In genomic region chr5:179678238-179679013, GRCh38 we compare ENCODE assay signal across 1 cellular context.
TF ChIP-seq lines count a peak whose summit lies in the region.

No MANE protein-coding gene starts in this region.

TF ChIP-seq in HepG2, 621 proteins besides CTCF, POLR2A, EP300 and RAD21 (continued from another document and continues in another):
- TF ChIP-seq ZNF768 (CRISPR knock-in tag; IDR thresholded peaks at IDR 0.05), result peak; percentile 78
- TF ChIP-seq CENPX (CRISPR knock-in tag; IDR thresholded peaks at IDR 0.05), result no peak
- peak; percentile 43; the same call in 1 of the 2 replicates for TF ChIP-seq ZNF333 (CRISPR knock-in tag; IDR thresholded peaks at IDR 0.05; ENCODE audit: borderline replicate concordance)
- TF ChIP-seq THAP7 (CRISPR knock-in tag; IDR thresholded peaks at IDR 0.05), result no peak; the same call in 1 of the 2 replicates
- peak; percentile 91 for TF ChIP-seq BRD4 (CRISPR knock-in tag; IDR thresholded peaks at IDR 0.05)
- TF ChIP-seq KLF13 (CRISPR knock-in tag; IDR thresholded peaks at IDR 0.05), result no peak
- no peak for TF ChIP-seq CAMTA2 (CRISPR knock-in tag; IDR thresholded peaks at IDR 0.05; ENCODE audit: borderline replicate concordance)
- no peak for TF ChIP-seq ZNF746 (CRISPR knock-in tag; IDR thresholded peaks at IDR 0.05)
- no peak for TF ChIP-seq TRIM22 (IDR thresholded peaks at IDR 0.05)
- TF ChIP-seq ZHX1 (CRISPR knock-in tag; IDR thresholded peaks at IDR 0.05; ENCODE audit: low read depth), result peak; percentile 88
- TF ChIP-seq ZNF253 (CRISPR knock-in tag; IDR thresholded peaks at IDR 0.05; ENCODE audit: borderline replicate concordance), result no peak
- peak; percentile 95 for TF ChIP-seq ZNF414 (CRISPR knock-in tag; IDR thresholded peaks at IDR 0.05)
- peak; percentile 68; the same call in 1 of the 2 replicates for TF ChIP-seq IRF2 (CRISPR knock-in tag; IDR thresholded peaks at IDR 0.05)
- TF ChIP-seq TOE1 (CRISPR knock-in tag; IDR thresholded peaks at IDR 0.05), result no peak; the same call in 1 of the 2 replicates
- TF ChIP-seq MEIS2 (CRISPR knock-in tag; IDR thresholded peaks at IDR 0.05), result no peak
- peak; percentile 66; the same call in 1 of the 2 replicates for TF ChIP-seq HNF4A (CRISPR knock-in tag; IDR thresholded peaks at IDR 0.05)
- no peak; the same call in 1 of the 2 replicates for TF ChIP-seq ZIK1 (CRISPR knock-in tag; IDR thresholded peaks at IDR 0.05; ENCODE audit: borderline replicate concordance, low read depth)
- TF ChIP-seq PCBP1 (IDR thresholded peaks at IDR 0.05; ENCODE audit: borderline replicate concordance, low read depth, low read length), result 0 out of 2 replicates have a peak, but pooled peaks have one; percentile 59
- TF ChIP-seq JUNB (CRISPR knock-in tag; IDR thresholded peaks at IDR 0.05; ENCODE audit: borderline replicate concordance), result peak; percentile 42; the same call in 1 of the 2 replicates
- TF ChIP-seq GPBP1L1 (CRISPR knock-in tag; IDR thresholded peaks at IDR 0.05), result no peak
- no peak; the same call in 1 of the 2 replicates for TF ChIP-seq CSRNP2 (CRISPR knock-in tag; conservative IDR thresholded peaks at IDR 0.05; ENCODE audit: low read depth)
- peak; percentile 67; the same call in 1 of the 2 replicates for TF ChIP-seq ZNF580 (CRISPR knock-in tag; IDR thresholded peaks at IDR 0.05; ENCODE audit: borderline replicate concordance, low read depth)
- TF ChIP-seq ZBTB8A (CRISPR knock-in tag; IDR thresholded peaks at IDR 0.05; ENCODE audit: borderline replicate concordance, low read depth), result peak; percentile 81; the same call in 1 of the 2 replicates
- TF ChIP-seq PATZ1 (CRISPR knock-in tag; IDR thresholded peaks at IDR 0.05), result peak; percentile 35; the same call in 1 of the 2 replicates
- TF ChIP-seq SIN3A (IDR thresholded peaks at IDR 0.05; ENCODE audit: borderline replicate concordance, low read depth, low read length), result peak; percentile 37; the same call in 1 of the 2 replicates
- no peak for TF ChIP-seq ZMAT5 (CRISPR knock-in tag; IDR thresholded peaks at IDR 0.05; ENCODE audit: borderline replicate concordance, low read depth)
- TF ChIP-seq ZBTB7B (CRISPR knock-in tag; IDR thresholded peaks at IDR 0.05), result peak; percentile 85
- TF ChIP-seq MTA3 (CRISPR knock-in tag; IDR thresholded peaks at IDR 0.05), result no peak
- TF ChIP-seq ZNF136 (CRISPR knock-in tag; IDR thresholded peaks at IDR 0.05; ENCODE audit: low read depth), result no peak
- TF ChIP-seq ZNF83 (CRISPR knock-in tag; IDR thresholded peaks at IDR 0.05; ENCODE audit: borderline replicate concordance), result peak; percentile 63; the same call in 1 of the 2 replicates
- 0 out of 2 replicates have a peak, but pooled peaks have one; percentile 58 for TF ChIP-seq ATF6 (CRISPR knock-in tag; conservative IDR thresholded peaks at IDR 0.05)
- peak; percentile 58 for TF ChIP-seq ZNF605 (CRISPR knock-in tag; IDR thresholded peaks at IDR 0.05)
- 0 out of 2 replicates have a peak, but pooled peaks have one; percentile 20 for TF ChIP-seq ZNF557 (CRISPR knock-in tag; IDR thresholded peaks at IDR 0.05)
- TF ChIP-seq MXD1 (CRISPR knock-in tag; IDR thresholded peaks at IDR 0.05), result peak; percentile 74
- no peak; the same call in 1 of the 2 replicates for TF ChIP-seq MAFF (IDR thresholded peaks at IDR 0.05; ENCODE audit: low read depth, low read length)
- no peak for TF ChIP-seq ZNF260 (CRISPR knock-in tag; IDR thresholded peaks at IDR 0.05; ENCODE audit: borderline replicate concordance, low read depth)
- TF ChIP-seq REPIN1 (CRISPR knock-in tag; IDR thresholded peaks at IDR 0.05; ENCODE audit: borderline replicate concordance, low read depth), result peak; percentile 75; the same call in 1 of the 2 replicates
- peak; percentile 92; the same call in 1 of the 2 replicates for TF ChIP-seq ZNF101 (CRISPR knock-in tag; IDR thresholded peaks at IDR 0.05; ENCODE audit: borderline replicate concordance, low read depth)
- TF ChIP-seq CEBPZ (IDR thresholded peaks at IDR 0.05; ENCODE audit: low read length), result no peak
- no peak for TF ChIP-seq NFE2L2 (IDR thresholded peaks at IDR 0.05; ENCODE audit: low read length)
- TF ChIP-seq ZSCAN5A (CRISPR knock-in tag; IDR thresholded peaks at IDR 0.05; ENCODE audit: borderline replicate concordance), result no peak
